Comparison of ENCODE assay signal across 9 cellular contexts in the genomic region with DNA sequence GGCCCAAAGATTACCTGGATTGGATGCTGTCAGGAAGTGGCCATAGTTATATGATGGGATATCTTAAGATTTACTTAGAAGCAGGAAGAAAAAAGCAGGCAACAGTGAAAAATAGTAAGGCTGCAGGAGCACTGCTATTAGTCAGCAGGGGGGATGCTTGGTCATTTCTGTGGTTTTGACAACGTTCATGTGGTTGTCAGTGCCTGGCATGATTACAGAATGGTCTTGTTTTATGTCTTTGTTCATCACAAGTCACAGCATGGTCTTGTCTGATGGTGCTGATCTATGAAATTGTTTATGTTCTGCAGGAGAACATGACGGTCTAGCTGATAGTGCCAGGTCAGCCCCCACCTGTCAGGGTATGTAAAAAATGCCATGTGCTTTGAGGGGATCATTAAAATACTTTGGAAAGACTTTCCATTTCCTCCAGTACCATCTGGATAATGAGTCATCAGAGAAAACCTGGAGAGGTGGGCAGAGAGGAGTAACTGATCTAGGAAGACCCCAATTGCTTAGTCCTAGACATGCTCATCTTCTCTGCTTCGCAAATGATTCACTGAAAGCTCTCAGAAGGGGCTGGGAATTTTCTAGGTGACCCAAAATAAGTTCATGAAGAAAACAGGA. TPM values are rescaled to one million over a fixed set of nuclear protein-coding genes. Genes with fewer than 3 reads are reported as not detected.
DNase-seq lines count a peak whose midpoint lies in the region; ATAC-seq and TF ChIP-seq lines count a peak whose summit lies in the region.
"Had no signal": no experiment of that assay in that cellular context is flagged by ENCODE, and none has a peak within 500 bp of the region (broad histone marks: within the 10 kb centered on the region; RNA-seq: fewer than 3 reads in every experiment).

No MANE protein-coding gene starts in this region.

- H3K27me3 Mint-ChIP-seq in CD4-positive, alpha-beta memory T cell, result no peaks in the 10 kb centered on the region
- H3K27me3 Mint-ChIP-seq: activated naive CD4-positive, alpha-beta T cell treated with anti-CD3 and anti-CD28 coated beads, Interleukin-2, amount 50 U/mL, for 24 hours had no signal

- no peak overlapping the region for H3K27ac ChIP-seq in fibroblast of lung (ENCODE audit: insufficient read depth, low read length)
- no peak overlapping the region for H3K27ac ChIP-seq in CD4-positive, alpha-beta memory T cell (ENCODE audit: low read depth, low read length)

- H3K27ac Mint-ChIP-seq in CD4-positive, alpha-beta memory T cell, result peak overlapping the region in 1 of 7 donors; percentile 51
- H3K27ac Mint-ChIP-seq: activated naive CD4-positive, alpha-beta T cell treated with anti-CD3 and anti-CD28 coated beads, Interleukin-2, amount 50 U/mL, for 24 hours had no signal

- H3K9me3 Mint-ChIP-seq in CD4-positive, alpha-beta memory T cell, result no peaks in the 10 kb centered on the region
- H3K9me3 Mint-ChIP-seq: activated naive CD4-positive, alpha-beta T cell treated with anti-CD3 and anti-CD28 coated beads, Interleukin-2, amount 50 U/mL, for 24 hours had no signal

- POLR2A ChIA-PET in CD4-positive, alpha-beta memory T cell (lab: Charles Lee; ENCODE audit: partially characterized antibody), result no interaction called here

- H3K4me1 ChIP-seq in fibroblast of lung (ENCODE audit: control insufficient read depth, extremely low read depth, insufficient read depth, low read length), result peaks cover 7% of the 10 kb centered on the region
- peaks cover 5% of the 10 kb centered on the region for H3K4me1 ChIP-seq in CD4-positive, alpha-beta memory T cell (ENCODE audit: insufficient read depth, low read length)

- H3K4me2 ChIP-seq in fibroblast of lung (ENCODE audit: extremely low read depth, insufficient read depth, low read length), result peak overlapping the region; percentile 41

- peaks cover 3 to 19% of the 10 kb centered on the region in 2 donors for H3K36me3 Mint-ChIP-seq in CD4-positive, alpha-beta memory T cell

- H4K20me1 ChIP-seq in fibroblast of lung (ENCODE audit: control insufficient read depth, extremely low read depth, insufficient read depth, low read length), result no peaks in the 10 kb centered on the region

- intact Hi-C loops in CD4-positive, alpha-beta memory T cell (cut with micrococcal nuclease), result no loop called here
- intact Hi-C loops in Right ventricle myocardium superior (cut with DNase I), result no loop called here

- H2AFZ ChIP-seq in fibroblast of lung (ENCODE audit: low read length), result no peak overlapping the region

- in situ Hi-C loops in Caki2 (cut with HindIII; ENCODE audit: low pct_unique_long_range_greater_than_20kb, low sequenced_read_pairs), result no loop called here

- ATAC-seq in GM21390 (IDR thresholded peaks at IDR 0.05; ENCODE audit: unreplicated experiment), result peak; percentile 73
- ATAC-seq in GM19328 (IDR thresholded peaks at IDR 0.05; ENCODE audit: unreplicated experiment), result no peak
- no peak for ATAC-seq in Right ventricle myocardium superior (ENCODE audit: poor library complexity)

- no peak overlapping the region for H3K9ac ChIP-seq in fibroblast of lung (ENCODE audit: insufficient read depth, low read length)

- no peak for TF ChIP-seq CTCF in fibroblast of lung (conservative IDR thresholded peaks at IDR 0.05 in 1 of 2, IDR thresholded peaks at IDR 0.05 in 1 of 2; ENCODE audit: low read depth in 1 of 2, low read length in 2 of 2)

- DNase-seq in Caki2 (ENCODE audit: low read depth) (peak; percentile 4), MV-4-11 (lab: John Stamatoyannopoulos, UW) (peak; percentile 78), fibroblast of lung (ENCODE audit: low read depth in 2 of 2) (peak; percentile 78 to 92), Right ventricle myocardium superior (no peak)
- DNase-seq in CD4-positive, alpha-beta memory T cell, result no peak
- no peak for DNase-seq in effector CD8-positive, alpha-beta T cell (lab: John Stamatoyannopoulos, UW)

- peaks cover 14 to 34% (median 25%) of the 10 kb centered on the region in 4 donors for H3K4me1 Mint-ChIP-seq in CD4-positive, alpha-beta memory T cell

- CTCF ChIA-PET in CD4-positive, alpha-beta memory T cell (lab: Charles Lee; ENCODE audit: partially characterized antibody), result no interaction called here

- H3K27me3 ChIP-seq in fibroblast of lung (ENCODE audit: control insufficient read depth, insufficient read depth, low read length), result no peaks in the 10 kb centered on the region
- H3K27me3 ChIP-seq in CD4-positive, alpha-beta memory T cell (ENCODE audit: insufficient read depth, low read length), result no peaks in the 10 kb centered on the region

- no peaks in the 10 kb centered on the region for H3K79me2 ChIP-seq in fibroblast of lung (ENCODE audit: control insufficient read depth, insufficient read depth, low read length)

- no peak overlapping the region for H3K4me3 Mint-ChIP-seq in CD4-positive, alpha-beta memory T cell
- H3K4me3 Mint-ChIP-seq: activated naive CD4-positive, alpha-beta T cell treated with anti-CD3 and anti-CD28 coated beads, Interleukin-2, amount 50 U/mL, for 24 hours had no signal

- H3K36me3 ChIP-seq in fibroblast of lung (ENCODE audit: control insufficient read depth, insufficient read depth, low read length), result no peaks in the 10 kb centered on the region
- H3K36me3 ChIP-seq in CD4-positive, alpha-beta memory T cell (ENCODE audit: insufficient read depth, low read length), result no peaks in the 10 kb centered on the region

- H3K9me3 ChIP-seq in fibroblast of lung (ENCODE audit: control insufficient read depth, insufficient read depth, low read depth, low read length), result no peaks in the 10 kb centered on the region
- no peaks in the 10 kb centered on the region for H3K9me3 ChIP-seq in CD4-positive, alpha-beta memory T cell (ENCODE audit: control insufficient read depth in 1 of 2, low read length in 2 of 2)

- H3K4me3 ChIP-seq in fibroblast of lung (replicated peaks in 1 of 4; ENCODE audit: control extremely low read depth in 1 of 4, insufficient read depth in 1 of 4, low read depth in 3 of 4, low read length in 4 of 4), result no peak overlapping the region
- H3K4me3 ChIP-seq in CD4-positive, alpha-beta memory T cell (ENCODE audit: low read length in 2 of 2), result no peak overlapping the region

RNA-seq across cellular contexts. Expression of gene PLGRKT, which starts 48.5 kb away (rescaled TPM):
- total RNA-seq in Caki2 (2014; rRNA removed; shearing (Covaris generic); ENCODE audit: low replicate concordance), result 34.5 and 45.1 TPM in 2 replicates
- total RNA-seq in fibroblast of lung (12.6 and 17.3 TPM in 2 replicates), Right ventricle myocardium superior (39.8 TPM)
- 21.6 and 22.8 TPM in 2 replicates for polyA plus RNA-seq in fibroblast of lung
- polyA plus RNA-seq in fibroblast of lung (2012), result 24.6 and 25.3 TPM in 2 replicates
- 1.4 and 2.9 TPM in 2 replicates for polyA minus RNA-seq in fibroblast of lung (ENCODE audit: low replicate concordance)
- total RNA-seq in CD4-positive, alpha-beta memory T cell, result 10 to 100 TPM; 20.0 to 21.7 TPM
- polyA plus RNA-seq in CD4-positive, alpha-beta memory T cell, result 100 to 1,000 TPM in 1 of 2 donors, 10 to 100 TPM in 1; 44.3 to 101 TPM

RNA-seq across cellular contexts. Expression of gene RLN1, which starts 49.5 kb away (rescaled TPM):
- not detected in 2 replicates for total RNA-seq in Caki2 (2014; rRNA removed; shearing (Covaris generic); ENCODE audit: low replicate concordance)
- total RNA-seq in fibroblast of lung, result not detected in 2 replicates
- polyA plus RNA-seq in fibroblast of lung, result not detected in 2 replicates
- polyA plus RNA-seq in fibroblast of lung (2012), result not detected in 2 replicates
- not detected in 2 replicates for polyA minus RNA-seq in fibroblast of lung (ENCODE audit: low replicate concordance)
- 1 to 10 TPM; 5.9 to 7.2 TPM for total RNA-seq in CD4-positive, alpha-beta memory T cell
- polyA plus RNA-seq in CD4-positive, alpha-beta memory T cell, result 1 to 10 TPM; 2.4 to 3.6 TPM
- 0.62 TPM for total RNA-seq in Right ventricle myocardium superior

Comparison
In these comparisons a context has a peak if more than half of its experiments do, and no peak if none do; other contexts are left out.
1. DNase-seq: peak in Caki2 (single experiment), MV-4-11 (single experiment) and fibroblast of lung (2 of 2); none in CD4-positive, alpha-beta memory T cell (0 of 5), Right ventricle myocardium superior (single experiment) and effector CD8-positive, alpha-beta T cell (single experiment).